ENCODE assay signal across 22 cellular contexts in genomic region chr10:60417024-60417423, GRCh38. TPM values are rescaled to one million over a fixed set of nuclear protein-coding genes. Genes with fewer than 3 reads are reported as not detected.
DNase-seq lines count a peak whose midpoint lies in the region; ATAC-seq and TF ChIP-seq lines count a peak whose summit lies in the region.
"Had no signal": no experiment of that assay in that cellular context is flagged by ENCODE, and none has a peak within 500 bp of the region (broad histone marks: within the 10 kb centered on the region; RNA-seq: fewer than 3 reads in every experiment).

No MANE protein-coding gene starts in this region.

- H3K4me2 ChIP-seq in mammary epithelial cell (ENCODE audit: insufficient read depth, low read depth, low read length): peak overlapping the region; percentile 2
- H3K4me2 ChIP-seq in hepatocyte: no peak overlapping the region

- intact Hi-C loops in mammary epithelial cell (cut with micrococcal nuclease): no loop called here
- intact Hi-C loops in MCF 10A (cut with micrococcal nuclease): loop anchor here (1.0 kb wide), 1 partner anchor 9 kb away; no protein-coding TSS in a partner anchor

- in situ Hi-C loops in mammary epithelial cell (cut with MboI; ENCODE audit: low sequenced_read_pairs in 2 of 2): no loop called here

- H3K27me3 Mint-ChIP-seq in MCF 10A (ENCODE audit: insufficient read depth, unreplicated experiment): no peaks in the 10 kb centered on the region
- H3K27me3 Mint-ChIP-seq: B cell; CD4-positive, CD25-positive, alpha-beta regulatory T cell had no signal

- TF ChIP-seq CTCF in mammary epithelial cell (conservative IDR thresholded peaks at IDR 0.05 in 1 of 2, IDR thresholded peaks at IDR 0.05 in 1 of 2; ENCODE audit: extremely low read depth in 1 of 2, insufficient read depth in 1 of 2, low read depth in 1 of 2, low read length in 2 of 2) (no peak), MCF 10A (IDR thresholded peaks at IDR 0.05; ENCODE audit: unreplicated experiment) (no peak), cardiac fibroblast (IDR thresholded peaks at IDR 0.05; ENCODE audit: low read depth, low read length) (no peak), hepatocyte (IDR thresholded peaks at IDR 0.05; ENCODE audit: poor library complexity) (no peak)

- H3K27me3 ChIP-seq in mammary epithelial cell (ENCODE audit: insufficient read depth, low read length) (no peaks in the 10 kb centered on the region), hepatocyte (no peaks in the 10 kb centered on the region)

- H3K27ac ChIP-seq in mammary epithelial cell (ENCODE audit: insufficient read depth, low read depth, low read length) (no peak overlapping the region), hepatocyte (no peak overlapping the region)
- H3K27ac ChIP-seq: 22Rv1 had no signal

- H3K27ac Mint-ChIP-seq in MCF 10A (ENCODE audit: low read depth, unreplicated experiment): no peak overlapping the region
- H3K27ac Mint-ChIP-seq: B cell; CD4-positive, CD25-positive, alpha-beta regulatory T cell had no signal

- no peaks in the 10 kb centered on the region for H3K36me3 ChIP-seq in mammary epithelial cell (ENCODE audit: insufficient read depth, low read length)
- no peaks in the 10 kb centered on the region for H3K36me3 ChIP-seq in hepatocyte (replicated peaks; ENCODE audit: insufficient read depth, low read depth)

- no peaks in the 10 kb centered on the region for H4K20me1 ChIP-seq in mammary epithelial cell (ENCODE audit: insufficient read depth, low read length)
- no peaks in the 10 kb centered on the region for H4K20me1 ChIP-seq in hepatocyte (ENCODE audit: insufficient read depth, poor library complexity, severe bottlenecking)

- POLR2A ChIA-PET in MCF 10A (lab: Yijun Ruan, JAX): interaction anchor here (1.0 to 2.0 kb wide), 3 partner anchors 9 to 18 kb away, joined by 3 to 9 read pairs (median 6); no protein-coding TSS in a partner anchor

- BruUV-seq in mammary epithelial cell (replicated peaks; lab: Mats Ljungman, UMichigan) (no TSS peak), MCF 10A (replicated peaks; lab: Mats Ljungman, UMichigan) (no TSS peak)

- dilution Hi-C loops in mammary epithelial cell (cut with HindIII; ENCODE audit: low sequenced_read_pairs): no loop called here

- H2AFZ ChIP-seq in mammary epithelial cell (ENCODE audit: low read depth, low read length) (no peak overlapping the region), hepatocyte (no peak overlapping the region)

- peaks cover 5% of the 10 kb centered on the region for H3K36me3 Mint-ChIP-seq in MCF 10A (ENCODE audit: insufficient read depth, unreplicated experiment)
- H3K36me3 Mint-ChIP-seq: CD4-positive, CD25-positive, alpha-beta regulatory T cell had no signal

- H3K4me3 Mint-ChIP-seq in MCF 10A (ENCODE audit: unreplicated experiment): no peak overlapping the region
- H3K4me3 Mint-ChIP-seq: B cell; CD4-positive, CD25-positive, alpha-beta regulatory T cell had no signal

- no peaks in the 10 kb centered on the region for H3K9me3 ChIP-seq in mammary epithelial cell (replicated peaks; ENCODE audit: insufficient read depth, low read length)
- no peaks in the 10 kb centered on the region for H3K9me3 ChIP-seq in hepatocyte (ENCODE audit: low read depth)
- H3K9me3 ChIP-seq: Caco-2 had no signal

- no peak for DNase-seq in mammary epithelial cell
- DNase-seq in MCF 10A (ENCODE audit: unreplicated experiment): no peak
- peak; percentile 50 to 62 for DNase-seq in cardiac fibroblast (ENCODE audit: low read depth in 2 of 2)
- DNase-seq in hepatocyte (ENCODE audit: low spot score): peak; percentile 16
- no peak for DNase-seq in middle frontal gyrus (ENCODE audit: extremely low spot score, low spot score)
- no peak for DNase-seq in T-helper 1 cell
- DNase-seq: Caco-2; CD4-positive, CD25-positive, alpha-beta regulatory T cell; DMS153; KBM-7; NCI-H1048; NCI-H1436 treated with DMSO at 0.1 percent for 48 hours; NCI-H2029 treated with DMSO at 0.1 percent for 48 hours; NCI-H2171 treated with DMSO at 0.1 percent for 48 hours; NCI-H446 treated with DMSO at 0.1 percent for 48 hours; NK-92 treated with Interleukin-12 subunit alpha and Interleukin-12 subunit beta, amount 100 ng/mL, for 24 hours; RPMI8226 had no signal

- H3K4me1 ChIP-seq in mammary epithelial cell (ENCODE audit: insufficient read depth, low read length): peaks cover 37% of the 10 kb centered on the region
- peaks cover 2% of the 10 kb centered on the region for H3K4me1 ChIP-seq in hepatocyte (ENCODE audit: insufficient read depth)

- WGBS in mammary epithelial cell (ENCODE audit: low coverage, missing lambda C conversion rate): 61% methylated on average over 2 of the region's 2 CpGs
- WGBS in hepatocyte (ENCODE audit: low lambda C conversion rate, missing lambda C conversion rate): 71% methylated on average over 2 of the region's 2 CpGs

- no peak for ATAC-seq in HG03520 (IDR thresholded peaks at IDR 0.05; ENCODE audit: unreplicated experiment)
- ATAC-seq in HG02642 (IDR thresholded peaks at IDR 0.05; ENCODE audit: poor library complexity, unreplicated experiment): no peak
- ATAC-seq: HCT116 had no signal

- CTCF ChIA-PET in mammary epithelial cell (lab: Charles Lee; ENCODE audit: low non-redundant PET): no interaction called here
- CTCF ChIA-PET in MCF 10A (lab: Yijun Ruan, JAX): interaction anchor here (0.7 to 1.3 kb wide), 3 partner anchors 33 to 127 kb away, joined by 3 to 5 read pairs (median 4); no protein-coding TSS in a partner anchor

- H3K79me2 ChIP-seq in mammary epithelial cell (ENCODE audit: insufficient read depth, low read length): no peaks in the 10 kb centered on the region
- H3K79me2 ChIP-seq in hepatocyte: no peaks in the 10 kb centered on the region

- H3K9me3 Mint-ChIP-seq in MCF 10A (ENCODE audit: unreplicated experiment): no peaks in the 10 kb centered on the region

- H3K9me2 ChIP-seq in hepatocyte (replicated peaks; ENCODE audit: insufficient read depth): no peaks in the 10 kb centered on the region

- H3K4me1 Mint-ChIP-seq in MCF 10A (ENCODE audit: insufficient read depth, unreplicated experiment): peaks cover 44% of the 10 kb centered on the region
- H3K4me1 Mint-ChIP-seq: B cell; CD4-positive, CD25-positive, alpha-beta regulatory T cell had no signal

- no peak overlapping the region for H3K9ac ChIP-seq in mammary epithelial cell (ENCODE audit: insufficient read depth, low read length)

- H3K4me3 ChIP-seq in mammary epithelial cell (replicated peaks in 1 of 3; ENCODE audit: insufficient read depth in 1 of 3, low read depth in 2 of 3, low read length in 3 of 3) (no peak overlapping the region), cardiac fibroblast (replicated peaks in 1 of 2; ENCODE audit: low read depth in 2 of 2, low read length in 2 of 2) (no peak overlapping the region), hepatocyte (no peak overlapping the region)

RNA-seq across cellular contexts. Expression of gene ANK3, which starts 27.3 kb away (rescaled TPM):
- total RNA-seq in mammary epithelial cell: 10 to 100 TPM; 12.9 to 23.7 TPM
- 5.0 TPM for polyA plus RNA-seq in mammary epithelial cell
- polyA minus RNA-seq in mammary epithelial cell: 9.9 TPM
- 3.3 and 6.7 TPM in 2 replicates for total RNA-seq in MCF 10A (2022)
- total RNA-seq in hepatocyte: 49.0 and 58.3 TPM in 2 replicates
- 26.2 and 27.7 TPM in 2 replicates for polyA plus RNA-seq in hepatocyte

Comparison
In these comparisons a context has a peak if more than half of its experiments do, and no peak if none do; other contexts are left out.
1. DNase-seq: peak in cardiac fibroblast (2 of 2) and hepatocyte (single experiment); none in mammary epithelial cell (single experiment), MCF 10A (single experiment), middle frontal gyrus (single experiment) and T-helper 1 cell (0 of 5).